In the genomic region with DNA sequence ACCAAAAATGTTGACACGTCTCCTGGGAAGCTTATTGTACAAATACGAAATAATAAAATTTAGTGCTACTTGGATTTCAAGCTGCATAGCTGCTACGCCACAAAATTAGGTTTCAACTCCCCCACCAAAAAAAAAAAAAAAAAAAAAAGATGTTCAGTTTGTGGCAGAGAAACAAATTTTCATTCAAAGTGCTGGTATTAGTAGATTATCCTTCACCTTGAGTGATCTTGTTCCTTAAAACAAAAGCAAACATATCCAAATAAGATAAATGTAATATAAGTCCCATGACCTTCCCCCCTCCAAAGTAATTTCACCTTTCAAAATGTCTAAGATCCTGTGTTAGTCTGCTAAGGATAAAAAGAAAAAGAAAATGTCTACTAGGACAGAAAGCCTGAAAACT, we compare ENCODE assay signal across 10 cellular contexts. TPM values are rescaled to one million over a fixed set of nuclear protein-coding genes. Genes with fewer than 3 reads are reported as not detected.
DNase-seq lines count a peak whose midpoint lies in the region; ATAC-seq and TF ChIP-seq lines count a peak whose summit lies in the region.
"Had no signal": no experiment of that assay in that cellular context is flagged by ENCODE, and none has a peak within 500 bp of the region (broad histone marks: within the 10 kb centered on the region; RNA-seq: fewer than 3 reads in every experiment).

No MANE protein-coding gene starts in this region.

- intact Hi-C loops in Right ventricle myocardium superior (cut with DNase I) (no loop called here), upper lobe of right lung (cut with DNase I) (no loop called here)

- H3K36me3 ChIP-seq in cardiac muscle cell: peaks cover 19% of the 10 kb centered on the region
- H3K36me3 ChIP-seq in mesodermal cell (ENCODE audit: control insufficient read depth, insufficient read depth, low read length): peaks cover 20% of the 10 kb centered on the region
- H3K36me3 ChIP-seq in upper lobe of right lung: peaks cover 35% of the 10 kb centered on the region

- DNase-seq in cardiac muscle cell (ENCODE audit: low read depth in 1 of 2, low spot score in 1 of 2) (no peak), Right ventricle myocardium superior (no peak), upper lobe of right lung (no peak)

- peak overlapping the region; percentile 97 for H3K4me3 ChIP-seq in cardiac muscle cell
- H3K4me3 ChIP-seq in mesodermal cell (ENCODE audit: extremely low read depth, insufficient read depth, low read length, poor library complexity, severe bottlenecking): peak overlapping the region; percentile 95
- peak overlapping the region; percentile 72 for H3K4me3 ChIP-seq in upper lobe of right lung

- TF ChIP-seq CTCF in cardiac muscle cell (IDR thresholded peaks at IDR 0.05; ENCODE audit: low read depth, low read length) (no peak), brain (conservative IDR thresholded peaks at IDR 0.05) (no peak), upper lobe of right lung (IDR thresholded peaks at IDR 0.05) (no peak)

- ATAC-seq in Right ventricle myocardium superior (ENCODE audit: poor library complexity): no peak
- no peak for ATAC-seq in upper lobe of right lung
- ATAC-seq in HG03159 (IDR thresholded peaks at IDR 0.05; ENCODE audit: unreplicated experiment): no peak
- no peak for ATAC-seq in HG02571 (IDR thresholded peaks at IDR 0.05; ENCODE audit: unreplicated experiment)
- ATAC-seq in GM18867 (IDR thresholded peaks at IDR 0.05; ENCODE audit: unreplicated experiment): no peak

- peak overlapping the region; percentile 97 to 100 (median 99) for H3K27ac Mint-ChIP-seq in brain
- H3K27ac Mint-ChIP-seq: memory B cell had no signal

- H3K9me3 ChIP-seq in cardiac muscle cell (ENCODE audit: low read depth) (no peaks in the 10 kb centered on the region), mesodermal cell (ENCODE audit: control insufficient read depth, low read length) (no peaks in the 10 kb centered on the region), upper lobe of right lung (no peaks in the 10 kb centered on the region)

- peaks cover 26% of the 10 kb centered on the region for H3K27me3 Mint-ChIP-seq in brain
- H3K27me3 Mint-ChIP-seq: memory B cell had no signal

- H3K36me3 Mint-ChIP-seq in brain: peaks cover 33% of the 10 kb centered on the region

- no peak overlapping the region for H3K27ac ChIP-seq in cardiac muscle cell
- H3K27ac ChIP-seq in mesodermal cell (ENCODE audit: low read depth, low read length, severe bottlenecking): no peak overlapping the region
- peak overlapping the region; percentile 100 for H3K27ac ChIP-seq in upper lobe of right lung

- H3K4me3 Mint-ChIP-seq in brain: peak overlapping the region; percentile 93 to 99 (median 99)
- H3K4me3 Mint-ChIP-seq: memory B cell had no signal

- WGBS in mesodermal cell (ENCODE audit: insufficient coverage in 2 of 2), 2 experiments: 80% methylated on average over 1 of the region's 3 CpGs; no CpG with 5 or more reads in 1 of the 2 experiments

- H3K4me1 Mint-ChIP-seq in brain: peaks cover 51% of the 10 kb centered on the region

- peaks cover 0 to 4% (median 0%) of the 10 kb centered on the region in 5 experiments for H3K9me3 Mint-ChIP-seq in brain
- H3K9me3 Mint-ChIP-seq: memory B cell had no signal

- H3K4me1 ChIP-seq in cardiac muscle cell (ENCODE audit: low read depth) (peaks cover 27% of the 10 kb centered on the region), mesodermal cell (ENCODE audit: control insufficient read depth, insufficient read depth, low read length, poor library complexity, severe bottlenecking) (no peaks in the 10 kb centered on the region), upper lobe of right lung (peaks cover 38% of the 10 kb centered on the region)

- H3K27me3 ChIP-seq in cardiac muscle cell (no peaks in the 10 kb centered on the region), upper lobe of right lung (no peaks in the 10 kb centered on the region)

RNA-seq across cellular contexts. Expression of a gene that starts 2.2 kb away (rescaled TPM):
- total RNA-seq in cardiac muscle cell: 17.1 and 35.4 TPM in 2 replicates
- 29.9 and 46.1 TPM in 2 replicates for polyA plus RNA-seq in cardiac muscle cell
- 83.8 TPM for total RNA-seq in Right ventricle myocardium superior
- polyA plus RNA-seq in brain (ENCODE audit: insufficient read depth, low read depth, low replicate concordance): 14.6 TPM
- polyA plus RNA-seq in mesodermal cell (2013, experiment 1 of 2): 28.3 TPM
- polyA plus RNA-seq in mesodermal cell (2013, experiment 2 of 2): 25.3 TPM
- total RNA-seq in upper lobe of right lung: 70.1 TPM

RNA-seq across cellular contexts. Expression of a gene that starts 28.5 kb away (rescaled TPM):
- total RNA-seq in cardiac muscle cell: 0.18 TPM in 1 of 2 replicates, not detected in the other
- 0.34 and 0.40 TPM in 2 replicates for polyA plus RNA-seq in cardiac muscle cell
- 0.51 TPM for total RNA-seq in Right ventricle myocardium superior
- polyA plus RNA-seq in brain (ENCODE audit: insufficient read depth, low read depth, low replicate concordance): 0.70 TPM
- polyA plus RNA-seq in mesodermal cell (2013, experiment 1 of 2): not detected
- polyA plus RNA-seq in mesodermal cell (2013, experiment 2 of 2): not detected
- 0.69 TPM for total RNA-seq in upper lobe of right lung
- total RNA-seq: M059J had no signal
